ENCODE assay signal across 15 cellular contexts in genomic region chr16:81861503-81861902, GRCh38.
DNase-seq lines count a peak whose midpoint lies in the region; ATAC-seq and TF ChIP-seq lines count a peak whose summit lies in the region.
"Had no signal": no experiment of that assay in that cellular context is flagged by ENCODE, and none has a peak within 500 bp of the region (broad histone marks: within the 10 kb centered on the region; RNA-seq: fewer than 3 reads in every experiment).

No MANE protein-coding gene starts in this region.

- peaks cover 62% of the 10 kb centered on the region for H3K36me3 Mint-ChIP-seq in stimulated activated memory B cell treated with anti-CD40 and anti-IgM and Interleukin-4, amounts not matched to agents 10 μg/mL and 1 μg/mL and 100 μg/mL, for 72 hours
- H3K36me3 Mint-ChIP-seq: activated naive CD4-positive, alpha-beta T cell treated with anti-CD3 and anti-CD28 coated beads, Interleukin-2, amount 50 U/mL, for 24 hours had no signal

- no peaks in the 10 kb centered on the region for H3K9me2 ChIP-seq in OCI-LY1 (ENCODE audit: low read depth, low read length)

- intact Hi-C loops in esophagus squamous epithelium (cut with DNase I), result no loop called here

- H3K36me3 ChIP-seq in OCI-LY1 (ENCODE audit: insufficient read depth, low read length) (peaks cover 86% of the 10 kb centered on the region), esophagus squamous epithelium (peaks cover 0 to 12% (median 0%) of the 10 kb centered on the region in 3 donors)

- no peaks in the 10 kb centered on the region for H3K27me3 Mint-ChIP-seq in stimulated activated memory B cell treated with anti-CD40 and anti-IgM and Interleukin-4, amounts not matched to agents 10 μg/mL and 1 μg/mL and 100 μg/mL, for 72 hours
- H3K27me3 Mint-ChIP-seq: activated naive CD4-positive, alpha-beta T cell treated with anti-CD3 and anti-CD28 coated beads, Interleukin-2, amount 50 U/mL, for 24 hours had no signal

- H3K27me3 ChIP-seq in OCI-LY1 (ENCODE audit: insufficient read depth, low read length), result no peaks in the 10 kb centered on the region
- peaks cover 0 to 11% (median 0%) of the 10 kb centered on the region in 4 donors for H3K27me3 ChIP-seq in esophagus squamous epithelium

- peaks cover 53% of the 10 kb centered on the region for H3K4me1 Mint-ChIP-seq in stimulated activated memory B cell treated with anti-CD40 and anti-IgM and Interleukin-4, amounts not matched to agents 10 μg/mL and 1 μg/mL and 100 μg/mL, for 72 hours

- H3K79me2 ChIP-seq in OCI-LY1 (ENCODE audit: insufficient read depth, low read length), result no peaks in the 10 kb centered on the region

- no peak overlapping the region for H3K9ac ChIP-seq in OCI-LY1 (ENCODE audit: low read length)

- peaks cover 55% of the 10 kb centered on the region for H3K4me1 ChIP-seq in OCI-LY1 (ENCODE audit: insufficient read depth, low read length, severe bottlenecking)
- peaks cover 0 to 11% (median 0%) of the 10 kb centered on the region in 3 donors for H3K4me1 ChIP-seq in esophagus squamous epithelium

- H3K27ac Mint-ChIP-seq in stimulated activated memory B cell treated with anti-CD40 and anti-IgM and Interleukin-4, amounts not matched to agents 10 μg/mL and 1 μg/mL and 100 μg/mL, for 72 hours, result peak overlapping the region; percentile 63
- H3K27ac Mint-ChIP-seq: activated naive CD4-positive, alpha-beta T cell treated with anti-CD3 and anti-CD28 coated beads, Interleukin-2, amount 50 U/mL, for 24 hours; progenitor cell of endocrine pancreas had no signal

- no peak overlapping the region for H3K4me2 ChIP-seq in OCI-LY1 (ENCODE audit: low read length)

- WGBS in esophagus squamous epithelium, 2 donors, result 47 to 57% methylated on average over 9 to 10 of the region's 10 CpGs

- DNase-seq in ELR (ENCODE audit: low read depth) (peak; percentile 30), esophagus squamous epithelium (lab: John Stamatoyannopoulos, UW) (no peak), superior temporal gyrus (ENCODE audit: extremely low spot score) (no peak), KG1 (lab: John Stamatoyannopoulos, UW) (no peak)
- no peak for DNase-seq in activated CD4-positive, alpha-beta T cell treated with anti-CD3 and anti-CD28 coated beads for 1 hour
- DNase-seq: H9; NCI-H1105; NCI-H510A treated with DMSO at 0.1 percent for 48 hours; stimulated activated CD4-positive, alpha-beta T cell treated with anti-CD3 and anti-CD28 coated beads, Interleukin-1b, Interleukin-23, amount 100 ng/mL, for 48 hours; stimulated activated naive CD4-positive, alpha-beta T cell had no signal

- no peak overlapping the region for H3K4me3 Mint-ChIP-seq in stimulated activated memory B cell treated with anti-CD40 and anti-IgM and Interleukin-4, amounts not matched to agents 10 μg/mL and 1 μg/mL and 100 μg/mL, for 72 hours
- H3K4me3 Mint-ChIP-seq: activated naive CD4-positive, alpha-beta T cell treated with anti-CD3 and anti-CD28 coated beads, Interleukin-2, amount 50 U/mL, for 24 hours; H9 had no signal

- H3K9me3 ChIP-seq in OCI-LY1 (ENCODE audit: low read length) (no peaks in the 10 kb centered on the region), esophagus squamous epithelium (no peaks in the 10 kb centered on the region)

- H3K4me3 ChIP-seq in OCI-LY1 (ENCODE audit: low read depth, low read length, poor library complexity, severe bottlenecking), result no peak overlapping the region
- peak overlapping the region in 1 of 4 donors; percentile 18 for H3K4me3 ChIP-seq in esophagus squamous epithelium

- no peaks in the 10 kb centered on the region for H3K9me3 Mint-ChIP-seq in stimulated activated memory B cell treated with anti-CD40 and anti-IgM and Interleukin-4, amounts not matched to agents 10 μg/mL and 1 μg/mL and 100 μg/mL, for 72 hours
- H3K9me3 Mint-ChIP-seq: activated naive CD4-positive, alpha-beta T cell treated with anti-CD3 and anti-CD28 coated beads, Interleukin-2, amount 50 U/mL, for 24 hours; H9 had no signal

- TF ChIP-seq CTCF in OCI-LY1 (IDR thresholded peaks at IDR 0.05; ENCODE audit: low read length) (no peak), esophagus squamous epithelium (IDR thresholded peaks at IDR 0.05) (no peak)

- no peaks in the 10 kb centered on the region for H3F3A ChIP-seq in OCI-LY1 (ENCODE audit: insufficient read depth, low read length)

- TF ChIP-seq POLR2A in esophagus squamous epithelium (IDR thresholded peaks at IDR 0.05), result no peak

- H2AFZ ChIP-seq in OCI-LY1 (ENCODE audit: low read length), result no peak overlapping the region

- ATAC-seq in stimulated activated memory B cell treated with anti-CD40 and anti-IgM and Interleukin-4, amounts not matched to agents 10 μg/mL and 1 μg/mL and 100 μg/mL, for 72 hours, result no peak
- ATAC-seq in GM21825 (IDR thresholded peaks at IDR 0.05; ENCODE audit: unreplicated experiment), result no peak

- H4K20me1 ChIP-seq in OCI-LY1 (ENCODE audit: insufficient read depth, low read length), result no peaks in the 10 kb centered on the region

- H3K27ac ChIP-seq in OCI-LY1 (ENCODE audit: low read depth, low read length, poor library complexity, severe bottlenecking), result peak overlapping the region; percentile 89
- peak overlapping the region; percentile 3 to 77 (median 58) for H3K27ac ChIP-seq in esophagus squamous epithelium
